ENCODE assay signal across 16 cellular contexts in genomic region chr3:27105904-27106303, GRCh38.
DNase-seq lines count a peak whose midpoint lies in the region; ATAC-seq and TF ChIP-seq lines count a peak whose summit lies in the region.
"Had no signal": no experiment of that assay in that cellular context is flagged by ENCODE, and none has a peak within 500 bp of the region (broad histone marks: within the 10 kb centered on the region; RNA-seq: fewer than 3 reads in every experiment).

No MANE protein-coding gene starts in this region.

- H3K27me3 ChIP-seq in left ventricle myocardium inferior (ENCODE audit: low read depth) = no peaks in the 10 kb centered on the region
- no peaks in the 10 kb centered on the region for H3K27me3 ChIP-seq in transverse colon
- H3K27me3 ChIP-seq: colonic mucosa, ovary, vagina had no signal

- no peak for TF ChIP-seq POLR2A in transverse colon (IDR thresholded peaks at IDR 0.05)

- no TSS peak for BruUV-seq in OCI-LY7 (replicated peaks; lab: Mats Ljungman, UMichigan)

- peaks cover 7% of the 10 kb centered on the region for H3K4me1 ChIP-seq in left ventricle myocardium inferior
- no peaks in the 10 kb centered on the region for H3K4me1 ChIP-seq in transverse colon
- H3K4me1 ChIP-seq in OCI-LY7 (ENCODE audit: insufficient read depth, low read length, poor library complexity, severe bottlenecking) = no peaks in the 10 kb centered on the region
- H3K4me1 ChIP-seq: colonic mucosa, vagina had no signal

- intact Hi-C loops in left ventricle myocardium inferior (cut with micrococcal nuclease) (no loop called here), left ventricle myocardium superior (cut with micrococcal nuclease) (no loop called here), transverse colon (cut with DNase I; ENCODE audit: low total_unique reads) (no loop called here), OCI-LY7 (cut with micrococcal nuclease; ENCODE audit: unreplicated experiment) (no loop called here)

- H3K4me3 ChIP-seq in left ventricle myocardium inferior (no peak overlapping the region), transverse colon (no peak overlapping the region), OCI-LY7 (ENCODE audit: low read depth, low read length, poor library complexity, severe bottlenecking) (no peak overlapping the region)
- H3K4me3 ChIP-seq: colonic mucosa, ovary, vagina had no signal

- peak; percentile 31 for TF ChIP-seq CTCF in left ventricle myocardium inferior (IDR thresholded peaks at IDR 0.05; ENCODE audit: borderline replicate concordance)
- TF ChIP-seq CTCF in transverse colon (IDR thresholded peaks at IDR 0.05) = peak in 3 of 5 experiments; percentile 13 to 20 (median 18)
- no peak for TF ChIP-seq CTCF in OCI-LY7 (conservative IDR thresholded peaks at IDR 0.05; ENCODE audit: low read length)

- H3K27ac ChIP-seq in left ventricle myocardium inferior (replicated peaks) (no peak overlapping the region), transverse colon (no peak overlapping the region), OCI-LY7 (ENCODE audit: low read depth, low read length, poor library complexity, severe bottlenecking) (no peak overlapping the region)
- H3K27ac ChIP-seq: colonic mucosa, ovary, vagina had no signal

- no peak for DNase-seq in left ventricle myocardium inferior
- no peak for DNase-seq in left ventricle myocardium superior
- peak; percentile 28 for DNase-seq in UCSD-AML1 (lab: John Stamatoyannopoulos, UW; ENCODE audit: unreplicated experiment)
- peak; percentile 33 for DNase-seq in iPS-NIHi11 (ENCODE audit: low spot score)
- peak; percentile 12 for DNase-seq in transverse colon
- DNase-seq in stimulated activated CD4-positive, alpha-beta T cell treated with anti-CD3 and anti-CD28 coated beads, Interleukin-4, amount 100 ng/mL, for 1 hour = no peak
- DNase-seq in NK-92 (lab: John Stamatoyannopoulos, UW; ENCODE audit: unreplicated experiment) = no peak
- DNase-seq in OCI-LY7 (ENCODE audit: low spot score) = no peak
- DNase-seq: colonic mucosa; DND-41; foreskin fibroblast; ovary; RPMI8226; stimulated activated CD4-positive, alpha-beta T cell treated with anti-CD3 and anti-CD28 coated beads, Interleukin-1b, Interleukin-23, amount 100 ng/mL, for 48 hours had no signal

- in situ Hi-C loops in transverse colon (cut with MboI; ENCODE audit: low pct_ligation_motif_present in 1 of 4, low pct_unique_long_range_greater_than_20kb in 1 of 4, low sequenced_read_pairs in 3 of 4) = no loop called here

- ATAC-seq in left ventricle myocardium superior = no peak
- ATAC-seq: stimulated activated effector memory CD8-positive, alpha-beta T cell treated with anti-CD3 and anti-CD28 coated beads, Interleukin-12 subunit alpha, Interleukin-12 subunit beta, amount 100 ng/mL, for 72 hours had no signal

- H3K9me3 ChIP-seq in left ventricle myocardium inferior (replicated peaks) (no peaks in the 10 kb centered on the region), transverse colon (no peaks in the 10 kb centered on the region), OCI-LY7 (ENCODE audit: low read length) (no peaks in the 10 kb centered on the region)
- H3K9me3 ChIP-seq: colonic mucosa, ovary, vagina had no signal

- H2AFZ ChIP-seq in OCI-LY7 (ENCODE audit: low read length) = no peak overlapping the region

- no peaks in the 10 kb centered on the region for H3K9me2 ChIP-seq in OCI-LY7 (ENCODE audit: insufficient read depth, low read length)

- no peaks in the 10 kb centered on the region for H3K79me2 ChIP-seq in OCI-LY7 (ENCODE audit: insufficient read depth, low read depth, low read length)

- 50 to 69% methylated on average over 1 to 6 of the region's 6 CpGs for WGBS in transverse colon (ENCODE audit: low coverage in 1 of 2), 2 donors

- H3K4me2 ChIP-seq in OCI-LY7 (ENCODE audit: low read length) = no peak overlapping the region

- no peak for TF ChIP-seq EP300 in transverse colon (IDR thresholded peaks at IDR 0.05; ENCODE audit: low read depth)

- POLR2A ChIA-PET in OCI-LY7 (lab: Charles Lee) = no interaction called here

- no peaks in the 10 kb centered on the region for H4K20me1 ChIP-seq in OCI-LY7 (ENCODE audit: insufficient read depth, low read length)

- H3K36me3 ChIP-seq in left ventricle myocardium inferior = no peaks in the 10 kb centered on the region
- no peaks in the 10 kb centered on the region for H3K36me3 ChIP-seq in transverse colon
- no peaks in the 10 kb centered on the region for H3K36me3 ChIP-seq in OCI-LY7 (ENCODE audit: insufficient read depth, low read length)
- H3K36me3 ChIP-seq: colonic mucosa, ovary, vagina had no signal

- CTCF ChIA-PET in OCI-LY7 (lab: Charles Lee; ENCODE audit: unreplicated experiment) = interaction anchor here (0.6 kb wide), 1 partner anchor 94 kb away, joined by 3 read pairs; no protein-coding TSS in a partner anchor

Comparison
In these comparisons a context has a peak if more than half of its experiments do, and no peak if none do; other contexts are left out.
1. DNase-seq: peak in UCSD-AML1 (single experiment), iPS-NIHi11 (single experiment) and transverse colon (single experiment); none in left ventricle myocardium inferior (single experiment), left ventricle myocardium superior (single experiment), stimulated activated CD4-positive, alpha-beta T cell treated with anti-CD3 and anti-CD28 coated beads, Interleukin-4, amount 100 ng/mL, for 1 hour (single experiment), NK-92 (single experiment) and OCI-LY7 (single experiment).